Comparison of ENCODE assay signal across 27 cellular contexts in the genomic region with DNA sequence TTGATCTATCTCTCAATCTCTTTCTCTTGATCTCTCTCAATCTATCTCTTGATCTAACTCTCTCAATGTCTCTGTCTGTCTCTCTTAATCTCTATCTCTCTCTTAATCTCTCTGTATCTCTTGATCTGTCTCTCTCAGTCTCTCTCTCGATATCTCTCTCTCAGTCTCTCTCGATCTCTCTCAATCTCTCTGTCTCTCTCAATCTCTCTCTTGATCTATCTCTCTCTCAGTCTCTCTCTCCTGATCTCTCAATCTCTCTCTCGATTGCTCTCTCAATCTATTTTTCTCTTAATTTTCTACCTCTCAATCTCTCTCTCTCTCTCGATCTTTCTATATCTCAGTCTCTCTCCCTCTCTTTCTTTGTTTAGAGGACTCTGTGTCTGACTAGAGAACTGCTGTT.
"Had no signal": no experiment of that assay in that cellular context is flagged by ENCODE, and none has a peak within 500 bp of the region (broad histone marks: within the 10 kb centered on the region; RNA-seq: fewer than 3 reads in every experiment).

No MANE protein-coding gene starts in this region.

- H3K9me3 ChIP-seq: adrenal gland, ascending aorta, body of pancreas, breast epithelium had no signal

- H3K4me1 ChIP-seq: adrenal gland, ascending aorta, body of pancreas, breast epithelium had no signal

- H3K4me3 ChIP-seq: adrenal gland, ascending aorta, body of pancreas, breast epithelium, cardiac muscle cell had no signal

- H3K27ac ChIP-seq: adrenal gland, ascending aorta, body of pancreas, brain microvascular endothelial cell, breast epithelium, cardiac muscle cell had no signal

- H3K27me3 ChIP-seq: adrenal gland, ascending aorta, body of pancreas, brain microvascular endothelial cell, cardiac muscle cell had no signal

- DNase-seq: activated effector memory CD4-positive, alpha-beta T cell treated with Interleukin-2 at 50 U/mL for 16 hours; activated gamma-delta T cell; activated gamma-delta T cell treated with Interleukin-2 at 50 U/mL for 16 hours; activated naive CD4-positive, alpha-beta T cell; activated naive CD4-positive, alpha-beta T cell treated with anti-CD3 and anti-CD28 coated beads for 36 hours; activated naive CD4-positive, alpha-beta T cell treated with anti-CD3 and anti-CD28 coated beads, Interleukin-2, amount 10 ng/mL, durations not matched to agents 7 days and 5 days; activated naive CD4-positive, alpha-beta T cell treated with anti-CD3 and anti-CD28 coated beads, Interleukin-2, amount 50 U/mL, for 16 hours; activated naive CD4-positive, alpha-beta T cell treated with Interleukin-2 at 50 U/mL for 16 hours; activated naive CD8-positive, alpha-beta T cell treated with anti-CD3 and anti-CD28 coated beads for 36 hours; activated naive CD8-positive, alpha-beta T cell treated with anti-CD3 and anti-CD28 coated beads, Interleukin-2, amount 10 ng/mL, durations not matched to agents 7 days and 5 days; activated naive CD8-positive, alpha-beta T cell treated with anti-CD3 and anti-CD28 coated beads, Interleukin-2, amount 50 U/mL, for 24 hours; activated T-cell treated with anti-CD3 and anti-CD28 coated beads, Interleukin-2, amount 50 U/mL, for 24 hours; activated T-cell treated with anti-CD3 and anti-CD28 coated beads, Interleukin-2, amount 50 U/mL, for 4 hours; activated T-cell treated with anti-CD3 and anti-CD28 coated beads, Interleukin-2, amount 50 U/mL, for 48 hours; activated T-cell treated with anti-CD3 and anti-CD28 coated beads, Interleukin-2, amount 50 U/mL, for 72 hours; amniotic stem cell; amygdala; anterior cingulate cortex; body of pancreas; brain microvascular endothelial cell; caudate nucleus; central memory CD4-positive, alpha-beta T cell; cerebellar nuclear complex had no signal

- H3K36me3 ChIP-seq: adrenal gland, ascending aorta, brain microvascular endothelial cell, breast epithelium, cardiac muscle cell had no signal
